In the genomic region with DNA sequence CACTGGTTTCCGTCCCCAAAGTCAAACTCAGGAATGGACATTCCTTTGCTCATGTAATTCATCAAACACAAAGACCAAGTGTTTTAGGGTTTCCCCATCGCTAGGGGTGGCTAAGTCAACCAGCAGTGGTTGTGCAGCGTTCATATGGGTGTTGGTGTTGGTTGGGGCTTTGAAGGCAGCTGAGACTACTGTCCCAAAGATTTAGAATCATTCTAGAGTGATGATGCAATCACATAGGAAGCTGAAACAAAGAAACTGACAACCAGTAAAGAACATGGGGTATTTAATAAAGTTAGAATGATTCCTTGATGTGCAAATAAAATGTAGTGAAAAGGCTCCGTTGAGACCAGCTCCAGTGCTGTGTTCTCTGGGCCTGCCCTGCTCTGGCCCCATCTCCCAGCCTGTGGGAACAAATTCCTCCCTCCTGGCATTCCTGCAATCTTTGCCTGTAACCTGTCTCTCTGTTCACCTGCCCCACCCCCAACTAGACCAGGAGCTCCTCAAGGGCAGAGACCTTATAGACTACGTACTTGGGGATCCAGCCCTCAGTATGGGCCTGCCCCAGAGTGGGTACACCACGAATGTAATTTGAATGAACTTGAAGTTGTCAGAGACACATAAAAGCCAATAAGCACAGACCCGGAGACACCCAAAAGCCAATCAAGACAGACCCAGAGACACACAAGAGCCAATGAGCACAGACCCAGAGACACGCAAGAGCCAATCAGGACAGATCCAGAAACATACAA, we compare ENCODE assay signal across 17 cellular contexts.
DNase-seq lines count a peak whose midpoint lies in the region; ATAC-seq, FAIRE-seq and TF ChIP-seq lines count a peak whose summit lies in the region.
"Had no signal": no experiment of that assay in that cellular context is flagged by ENCODE, and none has a peak within 500 bp of the region (broad histone marks: within the 10 kb centered on the region; RNA-seq: fewer than 3 reads in every experiment).

No MANE protein-coding gene starts in this region.

- TF ChIP-seq POLR2A in HCT116 (IDR thresholded peaks at IDR 0.05; ENCODE audit: borderline replicate concordance, extremely low read depth, insufficient read depth, insufficient read length) (no peak), esophagus muscularis mucosa (IDR thresholded peaks at IDR 0.05; ENCODE audit: low read depth) (no peak), Peyer's patch (IDR thresholded peaks at IDR 0.05) (no peak)

- H3K36me3 Mint-ChIP-seq in activated CD4-positive, alpha-beta T cell treated with anti-CD3 and anti-CD28 coated beads, Interleukin-2, amount 10 ng/mL, durations not matched to agents 24 days and 14 days (ENCODE audit: low read depth), result no peaks in the 10 kb centered on the region

- no TSS peak for BruUV-seq in HCT116 (replicated peaks; lab: Mats Ljungman, UMichigan)

- H3K9me3 Mint-ChIP-seq in activated CD4-positive, alpha-beta T cell treated with anti-CD3 and anti-CD28 coated beads, Interleukin-2, amount 10 ng/mL, durations not matched to agents 24 days and 14 days, result no peaks in the 10 kb centered on the region

- H3K9me3 ChIP-seq in HCT116 (ENCODE audit: control insufficient read depth in 1 of 2, insufficient read depth in 1 of 2, low read depth in 1 of 2, low read length in 2 of 2) (peaks cover 0 to under 1% of the 10 kb centered on the region in 2 experiments; a peak in 1 of 4 replicates), esophagus muscularis mucosa (peaks cover 0 to 5% (median under 1%) of the 10 kb centered on the region in 4 donors), Peyer's patch (no peaks in the 10 kb centered on the region)

- no peak for TF ChIP-seq EP300 in esophagus muscularis mucosa (IDR thresholded peaks at IDR 0.05)

- H3K79me2 ChIP-seq in HCT116 (ENCODE audit: insufficient read depth, low read length), result no peaks in the 10 kb centered on the region

- CTCF ChIA-PET in HCT116 (lab: Charles Lee), result no interaction called here

- H3K9ac ChIP-seq in HCT116 (ENCODE audit: low read length), result no peak overlapping the region
- H3K9ac ChIP-seq: BLaER1 treated with 17β-estradiol and CSF1 and Interleukin-3, amounts not matched to agents 10 nM and 100 nM had no signal

- H3K4me1 Mint-ChIP-seq in activated CD4-positive, alpha-beta T cell treated with anti-CD3 and anti-CD28 coated beads, Interleukin-2, amount 10 ng/mL, durations not matched to agents 24 days and 14 days, result no peaks in the 10 kb centered on the region

- WGBS in esophagus muscularis mucosa, result 80% methylated on average over 7 of the region's 8 CpGs

- TF ChIP-seq CTCF in HCT116 (IDR thresholded peaks at IDR 0.05 in 2 of 3, conservative IDR thresholded peaks at IDR 0.05 in 1 of 3; ENCODE audit: borderline replicate concordance in 1 of 3, insufficient read depth in 1 of 3, low read depth in 2 of 3, low read length in 2 of 3) (no peak), esophagus muscularis mucosa (IDR thresholded peaks at IDR 0.05) (no peak), Peyer's patch (IDR thresholded peaks at IDR 0.05) (no peak)

- H3K27me3 ChIP-seq in HCT116 (ENCODE audit: insufficient read depth, low read length), result no peaks in the 10 kb centered on the region
- H3K27me3 ChIP-seq in esophagus muscularis mucosa, result no peaks in the 10 kb centered on the region
- no peaks in the 10 kb centered on the region for H3K27me3 ChIP-seq in Peyer's patch
- H3K27me3 ChIP-seq: BLaER1 treated with 17β-estradiol and CSF1 and Interleukin-3, amounts not matched to agents 10 nM and 100 nM had no signal

- no peaks in the 10 kb centered on the region for H3K9me2 ChIP-seq in HCT116 (ENCODE audit: insufficient read depth)

- RAD21 ChIA-PET in HCT116 (lab: Charles Lee; ENCODE audit: low non-redundant PET in 1 of 2, low total read pairs in 2 of 2, uncharacterized antibody in 2 of 2, unreplicated experiment in 2 of 2), result no interaction called here

- no peaks in the 10 kb centered on the region for H3K4me1 ChIP-seq in HCT116 (ENCODE audit: control insufficient read depth in 1 of 2, insufficient read depth in 2 of 2, low read length in 2 of 2)
- H3K4me1 ChIP-seq in esophagus muscularis mucosa, result peaks cover 0 to 31% (median 20%) of the 10 kb centered on the region in 4 donors
- no peaks in the 10 kb centered on the region for H3K4me1 ChIP-seq in Peyer's patch

- H3K27me3 Mint-ChIP-seq in activated CD4-positive, alpha-beta T cell treated with anti-CD3 and anti-CD28 coated beads, Interleukin-2, amount 10 ng/mL, durations not matched to agents 24 days and 14 days, result peaks cover 6% of the 10 kb centered on the region

- H3K36me3 ChIP-seq in HCT116 (ENCODE audit: control insufficient read depth in 1 of 2, insufficient read depth in 2 of 2, low read length in 2 of 2) (no peaks in the 10 kb centered on the region), esophagus muscularis mucosa (no peaks in the 10 kb centered on the region), Peyer's patch (no peaks in the 10 kb centered on the region)
- H3K36me3 ChIP-seq: BLaER1 treated with 17β-estradiol and CSF1 and Interleukin-3, amounts not matched to agents 10 nM and 100 nM had no signal

- TF ChIP-seq RAD21 in HCT116 (IDR thresholded peaks at IDR 0.05; ENCODE audit: low read depth), result no peak

- H3K4me3 Mint-ChIP-seq in activated CD4-positive, alpha-beta T cell treated with anti-CD3 and anti-CD28 coated beads, Interleukin-2, amount 10 ng/mL, durations not matched to agents 24 days and 14 days, result no peak overlapping the region
- H3K4me3 Mint-ChIP-seq: H9 had no signal

- H3K27ac ChIP-seq in HCT116 (ENCODE audit: low read depth, low read length), result no peak overlapping the region
- no peak overlapping the region for H3K27ac ChIP-seq in esophagus muscularis mucosa (replicated peaks in 1 of 4)
- no peak overlapping the region for H3K27ac ChIP-seq in Peyer's patch
- H3K27ac ChIP-seq: BLaER1 treated with 17β-estradiol and CSF1 and Interleukin-3, amounts not matched to agents 10 nM and 100 nM had no signal

- H4K20me1 ChIP-seq in HCT116 (ENCODE audit: insufficient read depth), result no peaks in the 10 kb centered on the region
- H4K20me1 ChIP-seq: BLaER1 treated with 17β-estradiol and CSF1 and Interleukin-3, amounts not matched to agents 10 nM and 100 nM had no signal

- no peak overlapping the region for H3K4me2 ChIP-seq in HCT116 (ENCODE audit: low read length)

- intact Hi-C loops in activated CD4-positive, alpha-beta T cell treated with anti-CD3 and anti-CD28 coated beads, Interleukin-2, amount 10 ng/mL, durations not matched to agents 24 days and 14 days (cut with micrococcal nuclease), result no loop called here
- intact Hi-C loops in HCT116 (cut with micrococcal nuclease) (no loop called here), esophagus muscularis mucosa (cut with DNase I) (no loop called here), posterior vena cava (cut with DNase I) (loop anchor here in 1 of 2 donors (5.0 kb wide), 1 partner anchor 1139 kb away; no protein-coding TSS in a partner anchor)

- no peak overlapping the region for H2AFZ ChIP-seq in HCT116 (ENCODE audit: low read depth, low read length, poor library complexity, severe bottlenecking)

- POLR2A ChIA-PET in HCT116 (lab: Charles Lee), result no interaction called here

- peak; percentile 31 for DNase-seq in activated CD4-positive, alpha-beta T cell treated with anti-CD3 and anti-CD28 coated beads, Interleukin-2, amount 10 ng/mL, durations not matched to agents 24 days and 14 days
- no peak for DNase-seq in activated CD4-positive, alpha-beta T cell treated with anti-CD3 and anti-CD28 coated beads, Interleukin-2, amount 50 U/mL, for 4 hours
- no peak for DNase-seq in HCT116 (ENCODE audit: low read depth, low spot score)
- peak; percentile 47 for DNase-seq in esophagus muscularis mucosa (ENCODE audit: extremely low spot score)
- DNase-seq in posterior vena cava (ENCODE audit: low spot score), result peak; percentile 67
- DNase-seq in NOMO-1 treated with DMSO at 0.1 percent for 48 hours (lab: John Stamatoyannopoulos, UW; ENCODE audit: unreplicated experiment), result no peak
- DNase-seq in RCC 7860 (ENCODE audit: low spot score), result no peak
- DNase-seq in Peyer's patch, result no peak
- DNase-seq: 8988T, DMS 273 treated with DMSO at 0.1 percent for 48 hours, H9, NCI-H146, NCI-H2081 treated with DMSO at 0.1 percent for 48 hours, NCI-H345, NCI-H526 treated with DMSO at 0.1 percent for 48 hours, PC-3 had no signal

- peak; percentile 36; the same call in 1 of the 2 replicates for ATAC-seq in HCT116
- ATAC-seq: PC-3 had no signal

- FAIRE-seq in RCC 7860 (lab: Jason Lieb, UNC), result no peak

- H3K27ac Mint-ChIP-seq in activated CD4-positive, alpha-beta T cell treated with anti-CD3 and anti-CD28 coated beads, Interleukin-2, amount 10 ng/mL, durations not matched to agents 24 days and 14 days, result no peak overlapping the region
- H3K27ac Mint-ChIP-seq: H9 had no signal

- H3K4me3 ChIP-seq in HCT116 (replicated peaks in 1 of 2; ENCODE audit: low read depth in 1 of 2, low read length in 2 of 2) (no peak overlapping the region), esophagus muscularis mucosa (no peak overlapping the region), Peyer's patch (no peak overlapping the region)
- H3K4me3 ChIP-seq: BLaER1 treated with 17β-estradiol and CSF1 and Interleukin-3, amounts not matched to agents 10 nM and 100 nM had no signal

TF ChIP-seq in HCT116, 20 proteins besides CTCF, POLR2A, EP300 and RAD21 (continues in another document):
- no peak for TF ChIP-seq ELF1 (IDR thresholded peaks at IDR 0.05; ENCODE audit: borderline replicate concordance, low read depth)
- no peak for TF ChIP-seq SIN3A (IDR thresholded peaks at IDR 0.05; ENCODE audit: low read depth)
- no peak for TF ChIP-seq JUND (IDR thresholded peaks at IDR 0.05)
- TF ChIP-seq SRF (IDR thresholded peaks at IDR 0.05; ENCODE audit: low read depth), result no peak
- TF ChIP-seq CEBPB (IDR thresholded peaks at IDR 0.05; ENCODE audit: low read depth), result no peak
- no peak for TF ChIP-seq SP1 (IDR thresholded peaks at IDR 0.05; ENCODE audit: low read depth)
- no peak for TF ChIP-seq FOSL1 (IDR thresholded peaks at IDR 0.05; ENCODE audit: low read depth)
- TF ChIP-seq YY1 (IDR thresholded peaks at IDR 0.05; ENCODE audit: extremely low read depth, insufficient replicate concordance, low read depth, low read length), result no peak
- TF ChIP-seq MAX (IDR thresholded peaks at IDR 0.05), result no peak
- no peak for TF ChIP-seq EZH2phosphoT487 (IDR thresholded peaks at IDR 0.05; ENCODE audit: borderline replicate concordance)
- no peak for TF ChIP-seq EZH2 (IDR thresholded peaks at IDR 0.05)

Comparison
In these comparisons a context has a peak if more than half of its experiments do, and no peak if none do; other contexts are left out.
1. DNase-seq: peak in activated CD4-positive, alpha-beta T cell treated with anti-CD3 and anti-CD28 coated beads, Interleukin-2, amount 10 ng/mL, durations not matched to agents 24 days and 14 days (single experiment), esophagus muscularis mucosa (single experiment) and posterior vena cava (single experiment); none in activated CD4-positive, alpha-beta T cell treated with anti-CD3 and anti-CD28 coated beads, Interleukin-2, amount 50 U/mL, for 4 hours (0 of 2), HCT116 (single experiment), NOMO-1 treated with DMSO at 0.1 percent for 48 hours (single experiment), RCC 7860 (single experiment) and Peyer's patch (0 of 3).